ENCODE assay signal across 11 cellular contexts in the genomic region with DNA sequence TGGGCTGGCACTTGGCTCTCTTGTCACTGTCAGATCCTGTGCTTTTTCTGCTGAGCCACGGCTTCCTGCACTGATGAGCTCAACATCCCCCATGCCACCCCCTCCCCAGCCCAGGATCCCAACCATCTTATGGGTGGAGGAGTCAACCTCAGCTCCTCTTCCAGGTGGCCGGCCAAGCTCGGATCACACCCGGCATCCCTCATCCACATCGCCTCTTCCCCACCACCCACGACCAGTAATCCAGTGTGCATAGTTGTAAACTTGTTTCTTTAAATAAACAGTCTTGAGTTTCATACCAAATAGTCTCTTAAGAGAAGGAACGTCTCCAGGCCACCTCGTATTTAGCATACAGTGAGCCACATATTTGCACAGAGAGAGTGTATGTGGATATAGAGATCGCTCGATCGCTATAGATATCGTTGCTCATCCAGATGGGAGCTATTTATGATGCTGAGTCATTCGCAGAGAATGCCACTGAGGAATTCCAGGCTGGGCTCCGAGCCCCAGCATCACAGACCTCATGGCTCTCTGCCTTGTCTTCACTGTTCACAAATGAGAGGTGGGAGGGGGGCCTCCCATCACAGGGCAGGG.
DNase-seq lines count a peak whose midpoint lies in the region; ATAC-seq, FAIRE-seq and TF ChIP-seq lines count a peak whose summit lies in the region.
"Had no signal": no experiment of that assay in that cellular context is flagged by ENCODE, and none has a peak within 500 bp of the region (broad histone marks: within the 10 kb centered on the region; RNA-seq: fewer than 3 reads in every experiment).

No MANE protein-coding gene starts in this region.

- peak; percentile 76 for DNase-seq in AG09309 (ENCODE audit: low read depth)
- DNase-seq in HS-27A (ENCODE audit: low read depth): peak; percentile 80
- peak; percentile 3 for DNase-seq in amniotic epithelial cell (ENCODE audit: low read depth)
- DNase-seq in keratinocyte (ENCODE audit: low read depth, low spot score): no peak
- no peak for DNase-seq in CD14-positive monocyte (ENCODE audit: low spot score)
- DNase-seq in KG1 (lab: John Stamatoyannopoulos, UW): no peak
- DNase-seq: activated CD8-positive, alpha-beta memory T cell treated with anti-CD3 and anti-CD28 coated beads, Interleukin-2, amount 10 ng/mL, durations not matched to agents 7 days and 5 days; DND-41; retina had no signal

- no peak overlapping the region for H3K4me2 ChIP-seq in keratinocyte (ENCODE audit: control insufficient read depth, extremely low read depth, insufficient read depth, low read depth, low read length)

- peaks cover 6 to 14% (median 7%) of the 10 kb centered on the region in 3 donors for H3K27me3 Mint-ChIP-seq in CD14-positive monocyte (ENCODE audit: low read depth in 3 of 3)

- intact Hi-C loops in CD14-positive monocyte (cut with micrococcal nuclease): no loop called here

- ATAC-seq in GM19023 (IDR thresholded peaks at IDR 0.05; ENCODE audit: unreplicated experiment): no peak
- ATAC-seq in activated CD4-positive, CD25-positive, alpha-beta regulatory T cell treated with anti-CD3 and anti-CD28 coated beads, Interleukin-2, amount 50 U/mL, for 24 hours: no peak
- ATAC-seq: activated CD8-positive, alpha-beta memory T cell treated with anti-CD3 and anti-CD28 coated beads, Interleukin-2, amount 10 ng/mL, durations not matched to agents 7 days and 5 days had no signal

- H3K4me1 ChIP-seq in keratinocyte (ENCODE audit: control insufficient read depth, extremely low read depth, insufficient read depth, low read length): peaks cover 10% of the 10 kb centered on the region

- FAIRE-seq in keratinocyte (lab: Jason Lieb, UNC): peak; percentile 75

- no peaks in the 10 kb centered on the region for H3K9me1 ChIP-seq in keratinocyte (ENCODE audit: control insufficient read depth, extremely low read depth, insufficient read depth, low read length)

- TF ChIP-seq CTCF in AG09309 (IDR thresholded peaks at IDR 0.05; ENCODE audit: control insufficient read depth, insufficient read depth, low read depth, low read length, missing control alignments): no peak
- no peak for TF ChIP-seq CTCF in keratinocyte (optimal IDR thresholded peaks at IDR 0.05 in 1 of 3, IDR thresholded peaks at IDR 0.05 in 1 of 3, conservative IDR thresholded peaks at IDR 0.05 in 1 of 3; ENCODE audit: extremely low read depth in 1 of 3, insufficient read depth in 2 of 3, low read length in 3 of 3)
- TF ChIP-seq CTCF in CD14-positive monocyte (IDR thresholded peaks at IDR 0.05): no peak

- H3K27ac ChIP-seq in keratinocyte (ENCODE audit: control insufficient read depth, insufficient read depth, low read length): no peak overlapping the region

- no peaks in the 10 kb centered on the region for H3K9me3 Mint-ChIP-seq in CD14-positive monocyte

- no peaks in the 10 kb centered on the region for H3K9me3 ChIP-seq in keratinocyte (ENCODE audit: control insufficient read depth, low read depth, low read length)

- no peaks in the 10 kb centered on the region for H3K36me3 ChIP-seq in keratinocyte (ENCODE audit: control insufficient read depth in 2 of 2, extremely low read depth in 1 of 2, insufficient read depth in 2 of 2, low read length in 2 of 2)

- H2AFZ ChIP-seq in keratinocyte (ENCODE audit: control insufficient read depth, low read length): no peak overlapping the region

- H3K4me3 ChIP-seq in AG09309 (ENCODE audit: control insufficient read depth, low read depth, low read length) (no peak overlapping the region), keratinocyte (ENCODE audit: control insufficient read depth in 2 of 3, extremely low read depth in 1 of 3, insufficient read depth in 2 of 3, low read depth in 1 of 3, low read length in 3 of 3) (no peak overlapping the region)

- no peaks in the 10 kb centered on the region for H3K27me3 ChIP-seq in keratinocyte (ENCODE audit: control insufficient read depth, extremely low read depth, insufficient read depth, low read length)

- H3K9ac ChIP-seq in keratinocyte (ENCODE audit: control insufficient read depth, extremely low read depth, insufficient read depth, low read length): no peak overlapping the region

- H3K27ac Mint-ChIP-seq in CD14-positive monocyte: no peak overlapping the region
- H3K27ac Mint-ChIP-seq: activated CD8-positive, alpha-beta memory T cell treated with anti-CD3 and anti-CD28 coated beads, Interleukin-2, amount 10 ng/mL, durations not matched to agents 7 days and 5 days had no signal

- no peak overlapping the region for H3K4me3 Mint-ChIP-seq in CD14-positive monocyte
- H3K4me3 Mint-ChIP-seq: activated CD8-positive, alpha-beta memory T cell treated with anti-CD3 and anti-CD28 coated beads, Interleukin-2, amount 10 ng/mL, durations not matched to agents 7 days and 5 days had no signal

- no peaks in the 10 kb centered on the region for H3K4me1 Mint-ChIP-seq in CD14-positive monocyte
- H3K4me1 Mint-ChIP-seq: activated CD8-positive, alpha-beta memory T cell treated with anti-CD3 and anti-CD28 coated beads, Interleukin-2, amount 10 ng/mL, durations not matched to agents 7 days and 5 days had no signal

- dilution Hi-C loops in keratinocyte (cut with MboI; ENCODE audit: extremely low pct_ligation_motif_present, low sequenced_read_pairs): no loop called here

- H4K20me1 ChIP-seq in keratinocyte (ENCODE audit: control insufficient read depth, extremely low read depth, insufficient read depth, low read length): no peaks in the 10 kb centered on the region

- H3K36me3 Mint-ChIP-seq in CD14-positive monocyte: no peaks in the 10 kb centered on the region
- H3K36me3 Mint-ChIP-seq: activated CD8-positive, alpha-beta memory T cell treated with anti-CD3 and anti-CD28 coated beads, Interleukin-2, amount 10 ng/mL, durations not matched to agents 7 days and 5 days had no signal

- no peaks in the 10 kb centered on the region for H3K79me2 ChIP-seq in keratinocyte (ENCODE audit: control insufficient read depth, insufficient read depth, low read length)

Comparison
In these comparisons a context has a peak if more than half of its experiments do, and no peak if none do; other contexts are left out.
1. DNase-seq: peak in AG09309 (single experiment), HS-27A (single experiment) and amniotic epithelial cell (single experiment); none in keratinocyte (single experiment), CD14-positive monocyte (single experiment) and KG1 (single experiment).